In genomic region chr3:151452346-151452745, GRCh38 we compare ENCODE assay signal across 5 cellular contexts. TPM values are rescaled to one million over a fixed set of nuclear protein-coding genes. Genes with fewer than 3 reads are reported as not detected.
"Had no signal": no experiment of that assay in that cellular context is flagged by ENCODE, and none has a peak within 500 bp of the region (broad histone marks: within the 10 kb centered on the region; RNA-seq: fewer than 3 reads in every experiment).

No MANE protein-coding gene starts in this region.

- H3K27ac Mint-ChIP-seq: IgD-negative memory B cell had no signal

- ATAC-seq: HepG2, K562 had no signal

- H3K4me3 ChIP-seq: K562 had no signal

- H3K9me3 Mint-ChIP-seq: IgD-negative memory B cell had no signal

- DNase-seq: IMR-90, KBM-7 had no signal

RNA-seq across cellular contexts. Expression of gene IGSF10, which starts 8.5 kb away (rescaled TPM):
- total RNA-seq: HepG2 had no signal
